In genomic region chr1:15803380-15803779, GRCh38 we compare ENCODE assay signal across 1 cellular context.
TF ChIP-seq lines count a peak whose summit lies in the region.

No MANE protein-coding gene starts in this region.

TF ChIP-seq in H1, 55 proteins besides CTCF, POLR2A, EP300 and RAD21:
- TF ChIP-seq SP4 (IDR thresholded peaks at IDR 0.05; ENCODE audit: low read length): no peak
- no peak for TF ChIP-seq EGR1 (IDR thresholded peaks at IDR 0.05; ENCODE audit: borderline replicate concordance, low read depth, low read length)
- no peak for TF ChIP-seq SIN3A (conservative IDR thresholded peaks at IDR 0.05 in 1 of 2, IDR thresholded peaks at IDR 0.05 in 1 of 2; ENCODE audit: low read depth in 1 of 2, low read length in 2 of 2)
- TF ChIP-seq MAFK (IDR thresholded peaks at IDR 0.05; ENCODE audit: low read depth, low read length): no peak
- TF ChIP-seq CHD1 (IDR thresholded peaks at IDR 0.05; ENCODE audit: low read depth, low read length): no peak
- TF ChIP-seq SRF (IDR thresholded peaks at IDR 0.05; ENCODE audit: low read depth, low read length): no peak
- TF ChIP-seq CTBP2 (IDR thresholded peaks at IDR 0.05; ENCODE audit: borderline replicate concordance, insufficient read depth, insufficient read length, low read length): no peak
- no peak for TF ChIP-seq YY1 (IDR thresholded peaks at IDR 0.05; ENCODE audit: low read depth, low read length)
- TF ChIP-seq FOSL1 (IDR thresholded peaks at IDR 0.05; ENCODE audit: insufficient read depth, low read depth, low read length): no peak
- no peak for TF ChIP-seq ZNF274 (IDR thresholded peaks at IDR 0.05; ENCODE audit: borderline replicate concordance, extremely low read depth, low read length)
- no peak for TF ChIP-seq HDAC6 (IDR thresholded peaks at IDR 0.05; ENCODE audit: low read depth, low read length)
- no peak for TF ChIP-seq TAF7 (optimal IDR thresholded peaks at IDR 0.05; ENCODE audit: borderline replicate concordance, low read depth, low read length)
- TF ChIP-seq TAF1 (IDR thresholded peaks at IDR 0.05; ENCODE audit: low read depth, low read length): no peak
- TF ChIP-seq SP1 (IDR thresholded peaks at IDR 0.05; ENCODE audit: low read depth, low read length): no peak
- TF ChIP-seq TBP (IDR thresholded peaks at IDR 0.05; ENCODE audit: low read depth, low read length): no peak
- TF ChIP-seq TCF12 (IDR thresholded peaks at IDR 0.05; ENCODE audit: low read depth, low read length): no peak
- TF ChIP-seq BACH1 (IDR thresholded peaks at IDR 0.05; ENCODE audit: low read length): no peak
- TF ChIP-seq SIX5 (IDR thresholded peaks at IDR 0.05; ENCODE audit: low read depth, low read length): no peak
- no peak for TF ChIP-seq CBX5 (IDR thresholded peaks at IDR 0.05; ENCODE audit: low read depth, low read length)
TF ChIP-seq in H1: peak in this region for 0.
